Comparison of ENCODE assay signal across 1 cellular context in genomic region chr1:241707442-241707841, GRCh38.
TF ChIP-seq lines count a peak whose summit lies in the region.

No MANE protein-coding gene starts in this region.

TF ChIP-seq in WTC11, 78 proteins besides CTCF, POLR2A, EP300 and RAD21 (continued from another document):
- no peak for TF ChIP-seq ZBTB43 (CRISPR knock-in tag; IDR thresholded peaks at IDR 0.05)
